In the genomic region with DNA sequence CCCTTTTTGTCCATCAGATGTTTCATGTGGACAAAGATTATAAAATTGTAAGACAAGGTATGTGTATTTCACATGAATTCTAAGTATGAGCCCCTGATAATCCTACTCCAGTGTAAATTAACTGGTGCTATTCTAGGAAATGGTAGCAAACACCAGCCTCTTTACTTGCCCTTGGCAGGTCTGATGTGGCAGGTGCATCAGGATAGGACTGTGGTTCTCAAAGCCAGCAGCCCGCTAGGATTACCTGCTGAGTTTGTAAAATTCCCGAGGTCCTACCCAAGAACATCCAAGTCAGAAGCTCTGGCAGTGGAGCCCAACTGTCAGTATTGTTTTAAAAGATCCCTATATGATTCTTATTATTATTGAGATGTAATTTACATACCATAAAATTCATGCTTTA, we compare ENCODE assay signal across 29 cellular contexts.
A peak's percentile ranks its signal among the peaks of the same experiment; 100 is the strongest.
DNase-seq lines count a peak whose midpoint lies in the region; ATAC-seq and TF ChIP-seq lines count a peak whose summit lies in the region.
"Had no signal": no experiment of that assay in that cellular context is flagged by ENCODE, and none has a peak within 500 bp of the region (broad histone marks: within the 10 kb centered on the region; RNA-seq: fewer than 3 reads in every experiment).

No MANE protein-coding gene starts in this region.

- peak overlapping the region in 2 of 3 donors; percentile 5 to 29 for H3K9ac ChIP-seq in skeletal muscle tissue (ENCODE audit: low read depth in 1 of 3, low read length in 3 of 3)
- H3K9ac ChIP-seq: BLaER1; BLaER1 treated with 17β-estradiol and CSF1 and Interleukin-3, amounts not matched to agents 10 nM and 100 nM had no signal

- H3K9me3 ChIP-seq in psoas muscle (no peaks in the 10 kb centered on the region), skeletal muscle tissue (ENCODE audit: control insufficient read depth in 3 of 3, low read length in 3 of 3) (no peaks in the 10 kb centered on the region)
- H3K9me3 ChIP-seq: A549; BE2C; BLaER1; BLaER1 treated with 17β-estradiol and CSF1 and Interleukin-3, amounts not matched to agents 10 nM and 100 nM; Caco-2 had no signal

- no peak for TF ChIP-seq CTCF in psoas muscle (IDR thresholded peaks at IDR 0.05)

- WGBS in psoas muscle, 3 donors, result 31 to 41% (median 32%) methylated on average over 2 of the region's 2 CpGs

- H3K4me3 ChIP-seq in psoas muscle (no peak overlapping the region), skeletal muscle tissue (ENCODE audit: low read length in 3 of 3) (no peak overlapping the region)
- H3K4me3 ChIP-seq: A549; BLaER1; BLaER1 treated with 17β-estradiol and CSF1 and Interleukin-3, amounts not matched to agents 10 nM and 100 nM had no signal

- H3K4me1 ChIP-seq in psoas muscle (peaks cover 38% of the 10 kb centered on the region), skeletal muscle tissue (ENCODE audit: control insufficient read depth in 3 of 3, insufficient read depth in 3 of 3, low read length in 3 of 3) (peaks cover 13 to 27% (median 15%) of the 10 kb centered on the region in 3 donors)
- H3K4me1 ChIP-seq: BLaER1; BLaER1 treated with 17β-estradiol and CSF1 and Interleukin-3, amounts not matched to agents 10 nM and 100 nM had no signal

- DNase-seq in psoas muscle, result no peak
- DNase-seq: 8988T; ACHN; AML-193; BE2C; C1 segment of cervical spinal cord; Caco-2; Calu3; CD4-positive, alpha-beta memory T cell; CD4-positive, alpha-beta T cell; CD4-positive, CD25-positive, alpha-beta regulatory T cell; CD8-positive, alpha-beta memory T cell; CD8-positive, alpha-beta T cell; COR-L47; DMS 273 treated with DMSO at 0.1 percent for 48 hours; DMS153; DMS53; DMS79; DMS79 treated with DMSO at 0.1 percent for 48 hours; DND-41; EL had no signal

- ATAC-seq in psoas muscle (peak in 3 of 4 donors; percentile 36 to 85 (median 68)), GM18520 (IDR thresholded peaks at IDR 0.05; ENCODE audit: unreplicated experiment) (no peak), HG02610 (IDR thresholded peaks at IDR 0.05; ENCODE audit: unreplicated experiment) (no peak)
- ATAC-seq: A549; CD8-positive, alpha-beta T cell had no signal

- peak overlapping the region; percentile 28 for H3K27ac ChIP-seq in psoas muscle
- H3K27ac ChIP-seq in skeletal muscle tissue (ENCODE audit: low read depth, low read length), result peak overlapping the region; percentile 54
- H3K27ac ChIP-seq: 22Rv1; A549; BLaER1; BLaER1 treated with 17β-estradiol and CSF1 and Interleukin-3, amounts not matched to agents 10 nM and 100 nM; C4-2B had no signal

- intact Hi-C loops in psoas muscle (cut with DNase I), result loop anchor here in 1 of 2 donors (5.0 kb wide), 1 partner anchor 320 kb away; the partner anchor contains the start of gene FRAS1

- H3K27me3 ChIP-seq in psoas muscle (ENCODE audit: insufficient read depth in 3 of 3, low read length in 2 of 3), result no peaks in the 10 kb centered on the region
- H3K27me3 ChIP-seq in skeletal muscle tissue (ENCODE audit: control insufficient read depth in 3 of 3, insufficient read depth in 3 of 3, low read length in 3 of 3), result no peaks in the 10 kb centered on the region
- H3K27me3 ChIP-seq: BE2C; BLaER1; BLaER1 treated with 17β-estradiol and CSF1 and Interleukin-3, amounts not matched to agents 10 nM and 100 nM had no signal

- H3K36me3 ChIP-seq in psoas muscle (ENCODE audit: insufficient read depth in 1 of 2, low read depth in 1 of 2), result no peaks in the 10 kb centered on the region
- H3K36me3 ChIP-seq in skeletal muscle tissue (ENCODE audit: control insufficient read depth in 3 of 3, insufficient read depth in 3 of 3, low read length in 3 of 3), result no peaks in the 10 kb centered on the region
- H3K36me3 ChIP-seq: BLaER1; BLaER1 treated with 17β-estradiol and CSF1 and Interleukin-3, amounts not matched to agents 10 nM and 100 nM had no signal

Comparison
In these comparisons a context has a peak if more than half of its experiments do, and no peak if none do; other contexts are left out.
1. ATAC-seq: peak in psoas muscle (3 of 4); none in GM18520 (single experiment) and HG02610 (single experiment).